In genomic region chr12:96033549-96034389, GRCh38 we compare ENCODE assay signal across 10 cellular contexts. TPM values are rescaled to one million over a fixed set of nuclear protein-coding genes. Genes with fewer than 3 reads are reported as not detected.
DNase-seq lines count a peak whose midpoint lies in the region; ATAC-seq, FAIRE-seq and TF ChIP-seq lines count a peak whose summit lies in the region.
"Had no signal": no experiment of that assay in that cellular context is flagged by ENCODE, and none has a peak within 500 bp of the region (broad histone marks: within the 10 kb centered on the region; RNA-seq: fewer than 3 reads in every experiment).

No MANE protein-coding gene starts in this region.

- CTCF ChIA-PET in SK-N-SH (lab: Yijun Ruan, JAX), result interaction anchor here (1.2 kb wide), 1 partner anchor 91 kb away, joined by 3 read pairs; the partner anchor contains the start of gene AMDHD1

- no peaks in the 10 kb centered on the region for H3K36me3 ChIP-seq in SK-N-SH (replicated peaks in 1 of 2; ENCODE audit: control insufficient read depth in 1 of 2, insufficient read depth in 2 of 2, low read length in 1 of 2)
- no peaks in the 10 kb centered on the region for H3K36me3 ChIP-seq in ascending aorta
- H3K36me3 ChIP-seq in keratinocyte (ENCODE audit: control insufficient read depth in 2 of 2, extremely low read depth in 1 of 2, insufficient read depth in 2 of 2, low read length in 2 of 2), result no peaks in the 10 kb centered on the region
- H3K36me3 ChIP-seq in thoracic aorta, result no peaks in the 10 kb centered on the region

- dilution Hi-C loops in keratinocyte (cut with MboI; ENCODE audit: extremely low pct_ligation_motif_present, low sequenced_read_pairs), result no loop called here

- ATAC-seq in SK-N-SH treated with all-trans-retinoic acid at 6 μM for 48 hours (no peak), thoracic aorta (ENCODE audit: insufficient number of reproducible peaks, low FRiP score, low read depth) (no peak), HG02852 (IDR thresholded peaks at IDR 0.05; ENCODE audit: unreplicated experiment) (no peak)
- ATAC-seq: T-cell had no signal

- H3K4me1 ChIP-seq in SK-N-SH (ENCODE audit: control insufficient read depth in 1 of 2, insufficient read depth in 2 of 2, low read depth in 1 of 2, low read length in 1 of 2) (peaks cover 7 to 8% of the 10 kb centered on the region in 2 experiments; a peak in 3 of 4 replicates), ascending aorta (peaks cover 0 to 13% of the 10 kb centered on the region in 2 donors), keratinocyte (ENCODE audit: control insufficient read depth, extremely low read depth, insufficient read depth, low read length) (peaks cover 7% of the 10 kb centered on the region), thoracic aorta (ENCODE audit: control insufficient read depth in 1 of 2, low read depth in 2 of 2) (peaks cover 11 to 26% of the 10 kb centered on the region in 2 donors)

- H3K4me3 ChIP-seq in SK-N-SH (ENCODE audit: low read depth in 2 of 2, low read length in 1 of 2) (peak overlapping the region; percentile 61 to 93), ascending aorta (peak overlapping the region; percentile 77 to 83), keratinocyte (ENCODE audit: control insufficient read depth in 2 of 3, extremely low read depth in 1 of 3, insufficient read depth in 2 of 3, low read depth in 1 of 3, low read length in 3 of 3) (peak overlapping the region; percentile 82 to 94 (median 85)), thoracic aorta (peak overlapping the region; percentile 83)

- peaks cover 37% of the 10 kb centered on the region for H3K79me2 ChIP-seq in SK-N-SH (ENCODE audit: insufficient read depth)
- H3K79me2 ChIP-seq in keratinocyte (ENCODE audit: control insufficient read depth, insufficient read depth, low read length), result peaks cover 37% of the 10 kb centered on the region

- POLR2A ChIA-PET in SK-N-SH (lab: Yijun Ruan, JAX), result no interaction called here

- TF ChIP-seq RAD21 in SK-N-SH (IDR thresholded peaks at IDR 0.05; ENCODE audit: low read length), result no peak

- 52% methylated on average over 7 of the region's 7 CpGs for WGBS in SK-N-SH (ENCODE audit: low lambda C conversion rate)

- no peaks in the 10 kb centered on the region; the same call in 1 of the 2 replicates for H4K20me1 ChIP-seq in SK-N-SH (ENCODE audit: insufficient read depth)
- H4K20me1 ChIP-seq in keratinocyte (ENCODE audit: control insufficient read depth, extremely low read depth, insufficient read depth, low read length), result no peaks in the 10 kb centered on the region

- H3K9ac ChIP-seq in SK-N-SH, result peak overlapping the region; percentile 76
- H3K9ac ChIP-seq in keratinocyte (ENCODE audit: control insufficient read depth, extremely low read depth, insufficient read depth, low read length), result peak overlapping the region; percentile 82

- intact Hi-C loops in ascending aorta (cut with DNase I), result loop anchor here (2.0 kb wide), 1 partner anchor 165 kb away; no protein-coding TSS in a partner anchor

- no peaks in the 10 kb centered on the region for H3K9me1 ChIP-seq in keratinocyte (ENCODE audit: control insufficient read depth, extremely low read depth, insufficient read depth, low read length)

- TF ChIP-seq CTCF in SK-N-SH (IDR thresholded peaks at IDR 0.05) (no peak), ascending aorta (IDR thresholded peaks at IDR 0.05) (no peak), keratinocyte (optimal IDR thresholded peaks at IDR 0.05 in 1 of 3, IDR thresholded peaks at IDR 0.05 in 1 of 3, conservative IDR thresholded peaks at IDR 0.05 in 1 of 3; ENCODE audit: extremely low read depth in 1 of 3, insufficient read depth in 2 of 3, low read length in 3 of 3) (no peak), thoracic aorta (IDR thresholded peaks at IDR 0.05) (no peak)

- H3K27ac ChIP-seq in SK-N-SH (ENCODE audit: low read depth in 2 of 2, low read length in 1 of 2), result peak overlapping the region; percentile 43 to 74
- peak overlapping the region; percentile 78 to 93 for H3K27ac ChIP-seq in ascending aorta
- H3K27ac ChIP-seq in keratinocyte (ENCODE audit: control insufficient read depth, insufficient read depth, low read length), result peak overlapping the region; percentile 72
- peak overlapping the region; percentile 68 to 81 for H3K27ac ChIP-seq in thoracic aorta

- DNase-seq in SK-N-SH (no peak), ascending aorta (ENCODE audit: low spot score in 2 of 2) (no peak), keratinocyte (ENCODE audit: low read depth, low spot score) (no peak), thoracic aorta (ENCODE audit: low spot score) (no peak), H4 (ENCODE audit: low spot score) (no peak), GM12892 (ENCODE audit: insufficient read length) (no peak)

- H3K9me3 ChIP-seq in SK-N-SH, result no peaks in the 10 kb centered on the region
- no peaks in the 10 kb centered on the region for H3K9me3 ChIP-seq in ascending aorta
- H3K9me3 ChIP-seq in keratinocyte (ENCODE audit: control insufficient read depth, low read depth, low read length), result no peaks in the 10 kb centered on the region
- no peaks in the 10 kb centered on the region for H3K9me3 ChIP-seq in thoracic aorta

- TF ChIP-seq EP300 in SK-N-SH (IDR thresholded peaks at IDR 0.05; ENCODE audit: borderline replicate concordance in 1 of 2, low read depth in 1 of 2, low read length in 1 of 2), result no peak

- H3K27me3 ChIP-seq in SK-N-SH (ENCODE audit: insufficient read depth) (no peaks in the 10 kb centered on the region), ascending aorta (no peaks in the 10 kb centered on the region), keratinocyte (ENCODE audit: control insufficient read depth, extremely low read depth, insufficient read depth, low read length) (no peaks in the 10 kb centered on the region), thoracic aorta (replicated peaks; ENCODE audit: insufficient read depth) (no peaks in the 10 kb centered on the region)

- peak overlapping the region; percentile 97 for H3K4me2 ChIP-seq in SK-N-SH
- H3K4me2 ChIP-seq in keratinocyte (ENCODE audit: control insufficient read depth, extremely low read depth, insufficient read depth, low read depth, low read length), result peak overlapping the region; percentile 82

- TF ChIP-seq POLR2A in GM12892 (IDR thresholded peaks at IDR 0.05; ENCODE audit: low read depth, low read length), result no peak

- H2AFZ ChIP-seq in SK-N-SH (ENCODE audit: low read depth) (peak overlapping the region; percentile 96), keratinocyte (ENCODE audit: control insufficient read depth, low read length) (no peak overlapping the region)

- FAIRE-seq in keratinocyte (lab: Jason Lieb, UNC) (no peak), GM12892 (lab: Jason Lieb, UNC) (no peak)
- FAIRE-seq: A204.1 had no signal

- no peaks in the 10 kb centered on the region for H3K9me2 ChIP-seq in SK-N-SH

- peaks cover 11% of the 10 kb centered on the region for H3F3A ChIP-seq in SK-N-SH (replicated peaks; ENCODE audit: insufficient read depth)

TF ChIP-seq in SK-N-SH, 30 proteins besides CTCF, POLR2A, EP300 and RAD21 (continues in another document):
- TF ChIP-seq GATA2 (CRISPR knock-in tag; IDR thresholded peaks at IDR 0.05) (no peak), GABPA (IDR thresholded peaks at IDR 0.05; ENCODE audit: low read depth) (no peak), MEF2A (IDR thresholded peaks at IDR 0.05; ENCODE audit: borderline replicate concordance, low read depth) (no peak), NRF1 (IDR thresholded peaks at IDR 0.05; ENCODE audit: low read depth, low read length) (no peak), SMC3 (IDR thresholded peaks at IDR 0.05; ENCODE audit: low read depth, low read length) (no peak), TCF12 (IDR thresholded peaks at IDR 0.05) (no peak), FOSL2 (IDR thresholded peaks at IDR 0.05; ENCODE audit: borderline replicate concordance, low read depth) (no peak)

TF ChIP-seq in SK-N-SH treated with all-trans-retinoic acid at 6 μM for 48 hours, 23 proteins besides CTCF, POLR2A, EP300 and RAD21 (continues in another document):
- no peak for TF ChIP-seq ARNTL (CRISPR knock-in tag; IDR thresholded peaks at IDR 0.05; ENCODE audit: borderline replicate concordance, low read depth)
- TF ChIP-seq BACH2 (CRISPR knock-in tag; IDR thresholded peaks at IDR 0.05; ENCODE audit: borderline replicate concordance), result no peak
- TF ChIP-seq GLIS3 (CRISPR knock-in tag; IDR thresholded peaks at IDR 0.05), result no peak
- TF ChIP-seq CSDC2 (CRISPR knock-in tag; IDR thresholded peaks at IDR 0.05), result no peak
- TF ChIP-seq SNAI2 (CRISPR knock-in tag; IDR thresholded peaks at IDR 0.05), result no peak
- no peak for TF ChIP-seq PPARA (CRISPR knock-in tag; IDR thresholded peaks at IDR 0.05; ENCODE audit: borderline replicate concordance)
- no peak for TF ChIP-seq TCF4 (CRISPR knock-in tag; IDR thresholded peaks at IDR 0.05; ENCODE audit: borderline replicate concordance)

RNA-seq across cellular contexts. Expression of gene LTA4H, which starts 1.6 kb away (rescaled TPM):
- polyA plus RNA-seq in SK-N-SH (2012; rRNA removed), result 55.9 and 71.5 TPM in 2 replicates
- polyA plus RNA-seq in SK-N-SH (2012; cell fraction: cytosol; rRNA removed), result 77.7 and 84.1 TPM in 2 replicates
- 48.2 and 103 TPM in 2 replicates for polyA plus RNA-seq in SK-N-SH (2012; cell fraction: nucleus; rRNA removed)
- total RNA-seq in ascending aorta, result 47.3 TPM
- 129 to 183 TPM (median 131 TPM) in 3 replicates for polyA plus RNA-seq in keratinocyte
- polyA plus RNA-seq in keratinocyte (2011; ENCODE audit: low read depth), result 122 TPM
- 121 and 199 TPM in 2 replicates for polyA plus RNA-seq in keratinocyte (2011; cell fraction: cytosol; rRNA removed)
- polyA plus RNA-seq in keratinocyte (2011; cell fraction: nucleus; rRNA removed), result 153 and 186 TPM in 2 replicates
- polyA plus RNA-seq in keratinocyte (2012; ENCODE audit: low replicate concordance), result 88.2 and 109 TPM in 2 replicates
- 36.2 to 123 TPM (median 95.9 TPM) in 3 replicates for polyA minus RNA-seq in keratinocyte
- 85.0 TPM for polyA minus RNA-seq in keratinocyte (2011; cell fraction: cytosol; rRNA and poly(A)+ RNA removed)
- 60.8 and 88.8 TPM in 2 replicates for polyA minus RNA-seq in keratinocyte (2011; cell fraction: nucleus; rRNA and poly(A)+ RNA removed)
- 10 to 100 TPM; 39.9 to 68.5 TPM for total RNA-seq in thoracic aorta
- 67.7 and 85.7 TPM in 2 replicates for total RNA-seq in H4 (2014; rRNA removed; shearing (Covaris generic))
- polyA plus RNA-seq in GM12892 (2012; ENCODE audit: missing spikeins), result 58.5 TPM

RNA-seq across cellular contexts. Expression of gene HAL, which starts 37.6 kb away (rescaled TPM):
- polyA plus RNA-seq in SK-N-SH (2012; rRNA removed), result 0.08 and 0.10 TPM in 2 replicates
- polyA plus RNA-seq in SK-N-SH (2012; cell fraction: cytosol; rRNA removed), result 0.01 and 0.05 TPM in 2 replicates
- 0.57 and 0.74 TPM in 2 replicates for polyA plus RNA-seq in SK-N-SH (2012; cell fraction: nucleus; rRNA removed)
- total RNA-seq in ascending aorta, result 1.5 TPM
- 0.41 to 0.53 TPM (median 0.51 TPM) in 3 replicates for polyA plus RNA-seq in keratinocyte
- polyA plus RNA-seq in keratinocyte (2011; ENCODE audit: low read depth), result 4.1 TPM
- polyA plus RNA-seq in keratinocyte (2011; cell fraction: cytosol; rRNA removed), result 0.06 and 0.15 TPM in 2 replicates
- polyA plus RNA-seq in keratinocyte (2011; cell fraction: nucleus; rRNA removed), result 2.0 and 2.4 TPM in 2 replicates
- 0.39 and 10.6 TPM in 2 replicates for polyA plus RNA-seq in keratinocyte (2012; ENCODE audit: low replicate concordance)
- 0.42 to 7.5 TPM (median 2.8 TPM) in 3 replicates for polyA minus RNA-seq in keratinocyte
- polyA minus RNA-seq in keratinocyte (2011; cell fraction: cytosol; rRNA and poly(A)+ RNA removed), result not detected
- polyA minus RNA-seq in keratinocyte (2011; cell fraction: nucleus; rRNA and poly(A)+ RNA removed), result 5.1 and 5.9 TPM in 2 replicates
- total RNA-seq in thoracic aorta, result 1 to 10 TPM in 1 of 2 donors, not detected in 1; 1.6 TPM
- total RNA-seq in H4 (2014; rRNA removed; shearing (Covaris generic)), result 0.14 and 0.27 TPM in 2 replicates
- polyA plus RNA-seq in GM12892 (2012; ENCODE audit: missing spikeins), result not detected
